8 cellular contexts compared by ENCODE assay signal in the genomic region with DNA sequence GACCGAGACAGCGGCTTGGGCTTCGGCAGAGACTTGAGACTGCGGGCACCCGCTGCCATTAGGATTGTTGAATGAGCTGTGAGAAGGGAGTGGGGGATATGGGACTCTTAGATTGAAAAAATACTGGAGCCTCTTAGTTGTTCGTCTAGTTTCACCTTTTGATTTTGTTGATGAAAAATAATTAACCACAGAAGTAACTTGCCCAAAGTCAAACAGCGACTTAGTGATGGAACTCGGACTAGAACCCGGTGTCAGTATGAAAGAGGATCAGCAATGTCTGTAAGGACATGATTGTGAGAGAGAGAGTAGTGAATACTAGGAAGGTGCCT. TPM values are rescaled to one million over a fixed set of nuclear protein-coding genes. Genes with fewer than 3 reads are reported as not detected.
DNase-seq lines count a peak whose midpoint lies in the region; ATAC-seq and TF ChIP-seq lines count a peak whose summit lies in the region.

No MANE protein-coding gene starts in this region.

- H3K36me3 ChIP-seq in CD8-positive, alpha-beta T cell (ENCODE audit: insufficient read depth, low read length) = no peaks in the 10 kb centered on the region
- no peaks in the 10 kb centered on the region for H3K36me3 ChIP-seq in PC-3 (ENCODE audit: low read depth, low read length)
- no peaks in the 10 kb centered on the region for H3K36me3 ChIP-seq in fibroblast of lung (ENCODE audit: control insufficient read depth, insufficient read depth, low read length)
- no peaks in the 10 kb centered on the region for H3K36me3 ChIP-seq in rectal smooth muscle tissue (ENCODE audit: control insufficient read depth, insufficient read depth, low read length)

- no peaks in the 10 kb centered on the region for H3K9me3 ChIP-seq in CD8-positive, alpha-beta T cell (ENCODE audit: low read length)
- no peaks in the 10 kb centered on the region for H3K9me3 ChIP-seq in PC-3 (ENCODE audit: low read length)
- H3K9me3 ChIP-seq in fibroblast of lung (ENCODE audit: control insufficient read depth, insufficient read depth, low read depth, low read length) = no peaks in the 10 kb centered on the region

- CTCF ChIA-PET in CD8-positive, alpha-beta T cell (lab: Charles Lee) = interaction anchor here (0.7 to 1.1 kb wide), 3 partner anchors 17 to 204 kb away, joined by 3 read pairs; a partner anchor contains a TSS
- CTCF ChIA-PET in PC-3 (lab: Charles Lee) = no interaction called here

- intact Hi-C loops in CD8-positive, alpha-beta T cell (cut with DNase I, micrococcal nuclease) = loop anchor here (5.0 to 10.0 kb wide), 6 partner anchors 208 to 1837 kb away; a partner anchor contains a TSS
- intact Hi-C loops in PC-3 (cut with micrococcal nuclease) = no loop called here

- no peak overlapping the region for H3K4me3 Mint-ChIP-seq in CD8-positive, alpha-beta T cell

- ATAC-seq in CD8-positive, alpha-beta T cell = no peak
- ATAC-seq in PC-3 (no peak), HG02938 (IDR thresholded peaks at IDR 0.05; ENCODE audit: unreplicated experiment) (no peak)

- no peak for DNase-seq in CD8-positive, alpha-beta T cell
- DNase-seq in PC-3 (no peak), fibroblast of lung (ENCODE audit: low read depth in 2 of 2) (no peak), NCI-H526 treated with DMSO at 0.1 percent for 48 hours (lab: John Stamatoyannopoulos, UW) (no peak), iPS-NIHi11 (ENCODE audit: low spot score) (no peak), hepatic stellate cell (ENCODE audit: low spot score) (no peak)

- H3K79me2 ChIP-seq in PC-3 (ENCODE audit: low read length) (peaks cover 43% of the 10 kb centered on the region), fibroblast of lung (ENCODE audit: control insufficient read depth, insufficient read depth, low read length) (peaks cover 36% of the 10 kb centered on the region)

- H3K9me2 ChIP-seq in PC-3 (replicated peaks; ENCODE audit: low read length) = no peaks in the 10 kb centered on the region

- H4K20me1 ChIP-seq in PC-3 (ENCODE audit: low read length) = peaks cover 29% of the 10 kb centered on the region
- H4K20me1 ChIP-seq in fibroblast of lung (ENCODE audit: control insufficient read depth, extremely low read depth, insufficient read depth, low read length) = no peaks in the 10 kb centered on the region

- no peaks in the 10 kb centered on the region for H3K27me3 ChIP-seq in CD8-positive, alpha-beta T cell (ENCODE audit: insufficient read depth, low read length)
- H3K27me3 ChIP-seq in PC-3 (ENCODE audit: low read length) = no peaks in the 10 kb centered on the region
- no peaks in the 10 kb centered on the region for H3K27me3 ChIP-seq in fibroblast of lung (ENCODE audit: control insufficient read depth, insufficient read depth, low read length)
- H3K27me3 ChIP-seq in rectal smooth muscle tissue (ENCODE audit: control insufficient read depth, insufficient read depth, low read length) = no peaks in the 10 kb centered on the region

- no peak overlapping the region for H3K27ac Mint-ChIP-seq in CD8-positive, alpha-beta T cell

- H3K4me2 ChIP-seq in PC-3 (ENCODE audit: low read length) = peak overlapping the region; percentile 84
- peak overlapping the region; percentile 97 for H3K4me2 ChIP-seq in fibroblast of lung (ENCODE audit: extremely low read depth, insufficient read depth, low read length)

- no peaks in the 10 kb centered on the region for H3K36me3 Mint-ChIP-seq in CD8-positive, alpha-beta T cell

- H3K4me1 ChIP-seq in CD8-positive, alpha-beta T cell (ENCODE audit: insufficient read depth, low read length) = peaks cover 19% of the 10 kb centered on the region
- peaks cover 19% of the 10 kb centered on the region for H3K4me1 ChIP-seq in PC-3 (ENCODE audit: insufficient read depth, low read length)
- peaks cover 4% of the 10 kb centered on the region for H3K4me1 ChIP-seq in fibroblast of lung (ENCODE audit: control insufficient read depth, extremely low read depth, insufficient read depth, low read length)
- peaks cover 7% of the 10 kb centered on the region for H3K4me1 ChIP-seq in rectal smooth muscle tissue (ENCODE audit: control insufficient read depth, insufficient read depth, low read length)

- H3K4me3 ChIP-seq in CD8-positive, alpha-beta T cell (ENCODE audit: low read depth, low read length) = peak overlapping the region; percentile 86
- peak overlapping the region; percentile 86 for H3K4me3 ChIP-seq in PC-3 (ENCODE audit: low read length)
- peak overlapping the region; percentile 86 to 93 (median 89) for H3K4me3 ChIP-seq in fibroblast of lung (replicated peaks in 1 of 4; ENCODE audit: control extremely low read depth in 1 of 4, insufficient read depth in 1 of 4, low read depth in 3 of 4, low read length in 4 of 4)
- H3K4me3 ChIP-seq in rectal smooth muscle tissue (ENCODE audit: low read length) = peak overlapping the region; percentile 85

- no peaks in the 10 kb centered on the region for H3K9me3 Mint-ChIP-seq in CD8-positive, alpha-beta T cell

- no peaks in the 10 kb centered on the region for H3F3A ChIP-seq in PC-3 (ENCODE audit: low read length, unreplicated experiment)

- H3K27me3 Mint-ChIP-seq in CD8-positive, alpha-beta T cell (ENCODE audit: low read depth) = peaks cover 4% of the 10 kb centered on the region

- peaks cover 10% of the 10 kb centered on the region for H3K4me1 Mint-ChIP-seq in CD8-positive, alpha-beta T cell (ENCODE audit: low read depth)

- peak overlapping the region; percentile 83 for H3K9ac ChIP-seq in PC-3 (ENCODE audit: low read length)
- H3K9ac ChIP-seq in fibroblast of lung (ENCODE audit: insufficient read depth, low read length) = peak overlapping the region; percentile 70
- H3K9ac ChIP-seq in rectal smooth muscle tissue (ENCODE audit: low read length) = peak overlapping the region; percentile 51

- TF ChIP-seq CTCF in CD8-positive, alpha-beta T cell (IDR thresholded peaks at IDR 0.05) = no peak
- TF ChIP-seq CTCF in PC-3 (conservative IDR thresholded peaks at IDR 0.05; ENCODE audit: low read depth, low read length) = no peak
- no peak for TF ChIP-seq CTCF in fibroblast of lung (conservative IDR thresholded peaks at IDR 0.05 in 1 of 2, IDR thresholded peaks at IDR 0.05 in 1 of 2; ENCODE audit: low read depth in 1 of 2, low read length in 2 of 2)

- H2AFZ ChIP-seq in PC-3 (ENCODE audit: low read length) = peak overlapping the region; percentile 70
- H2AFZ ChIP-seq in fibroblast of lung (ENCODE audit: low read length) = peak overlapping the region; percentile 79

- H3K27ac ChIP-seq in CD8-positive, alpha-beta T cell (ENCODE audit: low read depth, low read length) = peak overlapping the region; percentile 98
- H3K27ac ChIP-seq in PC-3 (ENCODE audit: low read length) (peak overlapping the region; percentile 15; the same call in 1 of the 2 replicates), fibroblast of lung (ENCODE audit: insufficient read depth, low read length) (peak overlapping the region; percentile 99), rectal smooth muscle tissue (ENCODE audit: low read depth, low read length) (peak overlapping the region; percentile 70)

- POLR2A ChIA-PET in CD8-positive, alpha-beta T cell (lab: Charles Lee) = interaction anchor here (1.1 to 3.1 kb wide), 3 partner anchors 22 to 89 kb away, joined by 3 to 8 read pairs (median 3); a partner anchor contains a TSS
- POLR2A ChIA-PET in PC-3 (lab: Charles Lee; ENCODE audit: unreplicated experiment) = no interaction called here

- BruUV-seq in PC-3 (replicated peaks; lab: Mats Ljungman, UMichigan) = TSS peak; percentile 95

RNA-seq across cellular contexts. Expression of a gene that starts 0.5 kb away (rescaled TPM):
- total RNA-seq in CD8-positive, alpha-beta T cell = 10 to 100 TPM; 47.4 to 53.9 TPM
- 30.2 and 31.6 TPM in 2 replicates for total RNA-seq in PC-3 (2014; rRNA removed)
- 46.7 and 68.7 TPM in 2 replicates for total RNA-seq in fibroblast of lung
- polyA plus RNA-seq in fibroblast of lung = 15.8 and 24.7 TPM in 2 replicates
- 17.2 and 31.0 TPM in 2 replicates for polyA plus RNA-seq in fibroblast of lung (2012)
- polyA minus RNA-seq in fibroblast of lung (ENCODE audit: low replicate concordance) = 3.9 and 7.3 TPM in 2 replicates

Comparison
In these comparisons a context has a peak if more than half of its experiments do, and no peak if none do; other contexts are left out.
1. H3K27ac ChIP-seq: peak in every context shown above with its lines; median percentile 99 in fibroblast of lung; 98 in CD8-positive, alpha-beta T cell; 70 in rectal smooth muscle tissue; 15 in PC-3.